ENCODE assay signal across 11 cellular contexts in genomic region chr3:41026394-41027177, GRCh38.
DNase-seq lines count a peak whose midpoint lies in the region; ATAC-seq, FAIRE-seq and TF ChIP-seq lines count a peak whose summit lies in the region.
"Had no signal": no experiment of that assay in that cellular context is flagged by ENCODE, and none has a peak within 500 bp of the region (broad histone marks: within the 10 kb centered on the region; RNA-seq: fewer than 3 reads in every experiment).

No MANE protein-coding gene starts in this region.

- no peaks in the 10 kb centered on the region for H3K4me1 Mint-ChIP-seq in activated CD4-positive, alpha-beta memory T cell treated with anti-CD3 and anti-CD28 coated beads for 36 hours (ENCODE audit: low read depth)

- no peak overlapping the region for H3K4me2 ChIP-seq in HepG2 (ENCODE audit: low read depth, low read length)

- H3K4me3 ChIP-seq in HepG2 (replicated peaks in 1 of 3; ENCODE audit: insufficient read depth in 1 of 3, low read depth in 2 of 3, low read length in 3 of 3), result no peak overlapping the region
- no peak overlapping the region for H3K4me3 ChIP-seq in transverse colon
- H3K4me3 ChIP-seq: tibial nerve had no signal

- H3K27me3 ChIP-seq in HepG2 (ENCODE audit: control insufficient read depth in 1 of 2, insufficient read depth in 2 of 2, low read length in 2 of 2) (no peaks in the 10 kb centered on the region; a peak in 1 of 5 replicates), transverse colon (no peaks in the 10 kb centered on the region)
- H3K27me3 ChIP-seq: tibial nerve had no signal

- H3K9ac ChIP-seq in HepG2 (ENCODE audit: insufficient read depth, low read depth, low read length), result no peak overlapping the region

- no TSS peak for BruUV-seq in HepG2 (replicated peaks; lab: Mats Ljungman, UMichigan)

- intact Hi-C loops in HepG2 (cut with micrococcal nuclease; ENCODE audit: unreplicated experiment), result no loop called here
- intact Hi-C loops in transverse colon (cut with DNase I; ENCODE audit: low total_unique reads), result no loop called here
- intact Hi-C loops in activated CD4-positive, alpha-beta memory T cell treated with anti-CD3 and anti-CD28 coated beads for 36 hours (cut with micrococcal nuclease), result no loop called here

- no peak overlapping the region for H3K4me3 Mint-ChIP-seq in activated CD4-positive, alpha-beta memory T cell treated with anti-CD3 and anti-CD28 coated beads for 36 hours
- H3K4me3 Mint-ChIP-seq: T-helper 2 cell treated with Interferon-gamma antibody and Interleukin-4, amounts not matched to agents 5 μg/mL and 100 μg/mL, for 36 hours had no signal

- no peak for FAIRE-seq in HepG2 (lab: Jason Lieb, UNC)

- H2AFZ ChIP-seq in HepG2 (ENCODE audit: low read length), result no peak overlapping the region

- no peaks in the 10 kb centered on the region for H3K9me3 Mint-ChIP-seq in activated CD4-positive, alpha-beta memory T cell treated with anti-CD3 and anti-CD28 coated beads for 36 hours
- H3K9me3 Mint-ChIP-seq: T-helper 2 cell treated with Interferon-gamma antibody and Interleukin-4, amounts not matched to agents 5 μg/mL and 100 μg/mL, for 36 hours had no signal

- no peak overlapping the region for H3K27ac Mint-ChIP-seq in activated CD4-positive, alpha-beta memory T cell treated with anti-CD3 and anti-CD28 coated beads for 36 hours
- H3K27ac Mint-ChIP-seq: T-helper 2 cell treated with Interferon-gamma antibody and Interleukin-4, amounts not matched to agents 5 μg/mL and 100 μg/mL, for 36 hours had no signal

- POLR2A ChIA-PET in HepG2 (lab: Yijun Ruan, JAX), result no interaction called here
- POLR2A ChIA-PET in activated CD4-positive, alpha-beta memory T cell treated with anti-CD3 and anti-CD28 coated beads for 36 hours (lab: Charles Lee), result no interaction called here

- peaks cover 1% of the 10 kb centered on the region for H3K27me3 Mint-ChIP-seq in activated CD4-positive, alpha-beta memory T cell treated with anti-CD3 and anti-CD28 coated beads for 36 hours

- no peak for TF ChIP-seq RAD21 in HepG2 (CRISPR knock-in tag; IDR thresholded peaks at IDR 0.05)

- no peaks in the 10 kb centered on the region for H3K79me2 ChIP-seq in HepG2 (ENCODE audit: insufficient read depth, low read length)

- no peaks in the 10 kb centered on the region for H4K20me1 ChIP-seq in HepG2 (ENCODE audit: insufficient read depth, low read length)

- no peaks in the 10 kb centered on the region for H3K9me3 ChIP-seq in HepG2 (ENCODE audit: low read length)
- H3K9me3 ChIP-seq in transverse colon, result no peaks in the 10 kb centered on the region
- H3K9me3 ChIP-seq: tibial nerve had no signal

- TF ChIP-seq EP300 in HepG2 (IDR thresholded peaks at IDR 0.05; ENCODE audit: low read depth in 2 of 2, low read length in 2 of 2), result no peak
- no peak for TF ChIP-seq EP300 in HepG2 (CRISPR knock-in tag; IDR thresholded peaks at IDR 0.05; ENCODE audit: borderline replicate concordance)
- no peak for TF ChIP-seq EP300 in transverse colon (IDR thresholded peaks at IDR 0.05; ENCODE audit: low read depth)

- TF ChIP-seq POLR2A in HepG2 (IDR thresholded peaks at IDR 0.05; ENCODE audit: insufficient read depth in 1 of 2, low read depth in 2 of 2, low read length in 2 of 2) (no peak), transverse colon (IDR thresholded peaks at IDR 0.05) (no peak)

- 3% methylated on average over 2 of the region's 3 CpGs for WGBS in HepG2 (ENCODE audit: low lambda C conversion rate)
- 44 to 65% methylated on average over 3 of the region's 3 CpGs for WGBS in transverse colon (ENCODE audit: low coverage in 1 of 2), 2 donors

- DNase-seq in NCI-H82 (lab: John Stamatoyannopoulos, UW) (peak; percentile 23), NCI-H82 treated with DMSO at 0.1 percent for 48 hours (lab: John Stamatoyannopoulos, UW; ENCODE audit: unreplicated experiment) (no peak), dermis blood vessel endothelial cell (peak; percentile 59), HepG2 (ENCODE audit: low spot score) (peak; percentile 35), transverse colon (peak; percentile 17)
- DNase-seq in central memory CD4-positive, alpha-beta T cell, result no peak
- DNase-seq in activated CD4-positive, alpha-beta memory T cell treated with anti-CD3 and anti-CD28 coated beads for 36 hours, result no peak
- DNase-seq: cerebellar nuclear complex had no signal

- H3K36me3 ChIP-seq in HepG2 (replicated peaks in 1 of 2; ENCODE audit: control insufficient read depth in 1 of 2, insufficient read depth in 2 of 2, low read length in 2 of 2), result no peaks in the 10 kb centered on the region
- H3K36me3 ChIP-seq in transverse colon, result no peaks in the 10 kb centered on the region
- H3K36me3 ChIP-seq: tibial nerve had no signal

- H3K36me3 Mint-ChIP-seq in activated CD4-positive, alpha-beta memory T cell treated with anti-CD3 and anti-CD28 coated beads for 36 hours, result no peaks in the 10 kb centered on the region

- CTCF ChIA-PET in HepG2 (lab: Yijun Ruan, JAX; ENCODE audit: low intra/inter-chr PET ratio, low total read pairs), result no interaction called here
- CTCF ChIA-PET in activated CD4-positive, alpha-beta memory T cell treated with anti-CD3 and anti-CD28 coated beads for 36 hours (lab: Charles Lee), result no interaction called here

- H3K27ac ChIP-seq in HepG2 (ENCODE audit: extremely low read length, insufficient read depth, low read length), result no peak overlapping the region
- H3K27ac ChIP-seq in transverse colon, result no peak overlapping the region
- H3K27ac ChIP-seq: tibial nerve had no signal

- in situ Hi-C loops in HepG2 (cut with HindIII; ENCODE audit: extremely low pct_ligation_motif_present, low pct_unique_long_range_greater_than_20kb), result no loop called here
- in situ Hi-C loops in transverse colon (cut with MboI; ENCODE audit: low pct_ligation_motif_present in 1 of 4, low pct_unique_long_range_greater_than_20kb in 1 of 4, low sequenced_read_pairs in 3 of 4), result no loop called here

- TF ChIP-seq CTCF in HepG2 (CRISPR knock-in tag; IDR thresholded peaks at IDR 0.05) (no peak), transverse colon (IDR thresholded peaks at IDR 0.05) (no peak)

- no peak for ATAC-seq in HepG2
- no peak for ATAC-seq in GM18498 (IDR thresholded peaks at IDR 0.05; ENCODE audit: unreplicated experiment)

- H3K4me1 ChIP-seq in HepG2 (ENCODE audit: insufficient read depth, low read length) (no peaks in the 10 kb centered on the region), transverse colon (no peaks in the 10 kb centered on the region)

TF ChIP-seq in HepG2, 621 proteins besides CTCF, POLR2A, EP300 and RAD21:
- TF ChIP-seq, protein P1, sequence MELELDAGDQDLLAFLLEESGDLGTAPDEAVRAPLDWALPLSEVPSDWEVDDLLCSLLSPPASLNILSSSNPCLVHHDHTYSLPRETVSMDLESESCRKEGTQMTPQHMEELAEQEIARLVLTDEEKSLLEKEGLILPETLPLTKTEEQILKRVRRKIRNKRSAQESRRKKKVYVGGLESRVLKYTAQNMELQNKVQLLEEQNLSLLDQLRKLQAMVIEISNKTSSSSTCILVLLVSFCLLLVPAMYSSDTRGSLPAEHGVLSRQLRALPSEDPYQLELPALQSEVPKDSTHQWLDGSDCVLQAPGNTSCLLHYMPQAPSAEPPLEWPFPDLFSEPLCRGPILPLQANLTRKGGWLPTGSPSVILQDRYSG (CRISPR knock-in tag; IDR thresholded peaks at IDR 0.05), result no peak
- TF ChIP-seq CREB1 (IDR thresholded peaks at IDR 0.05), result peak; percentile 91
- no peak for TF ChIP-seq CREB1 (CRISPR knock-in tag; IDR thresholded peaks at IDR 0.05)
- TF ChIP-seq ATF7 (IDR thresholded peaks at IDR 0.05), result peak; percentile 58
- no peak for TF ChIP-seq ATF7 (CRISPR knock-in tag; IDR thresholded peaks at IDR 0.05)

Comparison
In these comparisons a context has a peak if more than half of its experiments do, and no peak if none do; other contexts are left out.
1. DNase-seq: peak in NCI-H82 (single experiment), dermis blood vessel endothelial cell (single experiment), HepG2 (single experiment) and transverse colon (single experiment); none in NCI-H82 treated with DMSO at 0.1 percent for 48 hours (single experiment), central memory CD4-positive, alpha-beta T cell (single experiment) and activated CD4-positive, alpha-beta memory T cell treated with anti-CD3 and anti-CD28 coated beads for 36 hours (single experiment).